ENCODE assay signal across 7 cellular contexts in the genomic region with DNA sequence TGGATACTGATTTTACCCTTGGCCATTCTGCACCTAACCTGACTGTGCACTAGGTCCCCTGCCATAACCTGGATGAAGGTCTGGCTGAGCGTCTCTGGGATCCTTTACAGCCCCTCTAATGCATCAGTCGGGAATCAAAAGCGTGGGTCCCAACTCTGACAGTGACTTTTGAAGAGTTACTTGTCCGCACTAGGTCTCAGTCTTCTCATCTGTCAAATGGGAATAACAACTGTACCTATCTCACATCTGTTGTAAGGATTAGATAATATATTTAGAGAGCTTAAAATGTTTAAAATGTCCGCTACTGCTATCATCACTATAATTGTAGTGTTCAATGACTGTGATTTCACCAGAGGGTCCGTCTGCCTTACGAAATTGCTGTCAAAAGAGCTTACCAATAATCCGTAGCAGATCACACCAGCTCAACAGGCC. TPM values are rescaled to one million over a fixed set of nuclear protein-coding genes. Genes with fewer than 3 reads are reported as not detected.
DNase-seq lines count a peak whose midpoint lies in the region; ATAC-seq and TF ChIP-seq lines count a peak whose summit lies in the region.

No MANE protein-coding gene starts in this region.

- CTCF ChIA-PET in WTC11 (lab: Charles Lee), result interaction anchor here (1.1 to 1.7 kb wide), 6 partner anchors 9 to 185 kb away, joined by 3 to 23 read pairs (median 10); partner anchors contain the start of gene POGK

- no peak for TF ChIP-seq CTCF in WTC11 (IDR thresholded peaks at IDR 0.05)

- POLR2A ChIA-PET in WTC11 (lab: Charles Lee), result interaction anchor here (0.7 to 1.3 kb wide), 5 partner anchors 9 to 46 kb away, joined by 3 to 11 read pairs (median 4); partner anchors contain the start of gene POGK

- peaks cover 6% of the 10 kb centered on the region for H3K9me3 Mint-ChIP-seq in WTC11
- no peaks in the 10 kb centered on the region for H3K9me3 Mint-ChIP-seq in stimulated activated memory B cell treated with anti-CD40 and anti-IgM and Interleukin-4, amounts not matched to agents 10 μg/mL and 1 μg/mL and 100 μg/mL, for 72 hours

- H3K27me3 ChIP-seq in HUES48 (ENCODE audit: control insufficient read depth, insufficient read depth, low read length) (no peaks in the 10 kb centered on the region), iPS DF 6.9 (ENCODE audit: control insufficient read depth, insufficient read depth, low read length) (no peaks in the 10 kb centered on the region)

- H3K36me3 Mint-ChIP-seq in WTC11, result peaks cover 5% of the 10 kb centered on the region; the same call in 1 of the 2 replicates
- H3K36me3 Mint-ChIP-seq in stimulated activated memory B cell treated with anti-CD40 and anti-IgM and Interleukin-4, amounts not matched to agents 10 μg/mL and 1 μg/mL and 100 μg/mL, for 72 hours, result no peaks in the 10 kb centered on the region

- H3K27ac ChIP-seq in HUES48 (ENCODE audit: low read depth, low read length) (peak overlapping the region; percentile 96), iPS DF 6.9 (ENCODE audit: low read length) (no peak overlapping the region)

- no peak for DNase-seq in WTC11 (ENCODE audit: low spot score)
- no peak for DNase-seq in iPS DF 6.9 (ENCODE audit: low read depth, low spot score)
- no peak for DNase-seq in OCI-M1 (lab: John Stamatoyannopoulos, UW)
- DNase-seq in DMS53 treated with DMSO at 0.1 percent for 48 hours (lab: John Stamatoyannopoulos, UW; ENCODE audit: unreplicated experiment), result no peak
- DNase-seq in NCI-H345 (lab: John Stamatoyannopoulos, UW), result no peak

- H3K4me3 ChIP-seq in HUES48 (ENCODE audit: low read depth, low read length) (peak overlapping the region; percentile 94), iPS DF 6.9 (ENCODE audit: low read length) (peak overlapping the region; percentile 94)

- H3K4me3 Mint-ChIP-seq in WTC11, result peak overlapping the region; percentile 94
- peak overlapping the region; percentile 84 for H3K4me3 Mint-ChIP-seq in stimulated activated memory B cell treated with anti-CD40 and anti-IgM and Interleukin-4, amounts not matched to agents 10 μg/mL and 1 μg/mL and 100 μg/mL, for 72 hours

- no CpG with 5 or more reads among the region's 8 CpGs for WGBS in iPS DF 6.9 (ENCODE audit: insufficient coverage, insufficient read length)

- H3K4me1 Mint-ChIP-seq in WTC11, result peaks cover 41% of the 10 kb centered on the region
- H3K4me1 Mint-ChIP-seq in stimulated activated memory B cell treated with anti-CD40 and anti-IgM and Interleukin-4, amounts not matched to agents 10 μg/mL and 1 μg/mL and 100 μg/mL, for 72 hours, result peaks cover 36% of the 10 kb centered on the region

- peak overlapping the region; percentile 97; the same call in 1 of the 2 replicates for H3K9ac ChIP-seq in HUES48 (ENCODE audit: low read depth, low read length)

- H3K27me3 Mint-ChIP-seq in WTC11 (ENCODE audit: low read depth), result peaks cover 2% of the 10 kb centered on the region; the same call in 1 of the 2 replicates
- H3K27me3 Mint-ChIP-seq in stimulated activated memory B cell treated with anti-CD40 and anti-IgM and Interleukin-4, amounts not matched to agents 10 μg/mL and 1 μg/mL and 100 μg/mL, for 72 hours, result no peaks in the 10 kb centered on the region

- H3K27ac Mint-ChIP-seq in WTC11, result peak overlapping the region; percentile 87
- H3K27ac Mint-ChIP-seq in stimulated activated memory B cell treated with anti-CD40 and anti-IgM and Interleukin-4, amounts not matched to agents 10 μg/mL and 1 μg/mL and 100 μg/mL, for 72 hours, result peak overlapping the region; percentile 84

- H3K4me1 ChIP-seq in HUES48 (ENCODE audit: control insufficient read depth, insufficient read depth, low read length), result peaks cover 10% of the 10 kb centered on the region
- H3K4me1 ChIP-seq in iPS DF 6.9 (ENCODE audit: control insufficient read depth, insufficient read depth, low read length), result peaks cover 3% of the 10 kb centered on the region; the same call in 1 of the 2 replicates

- peaks cover 10% of the 10 kb centered on the region; the same call in 1 of the 2 replicates for H3K36me3 ChIP-seq in HUES48 (ENCODE audit: control insufficient read depth, insufficient read depth, low read length)
- no peaks in the 10 kb centered on the region for H3K36me3 ChIP-seq in iPS DF 6.9 (ENCODE audit: control insufficient read depth, insufficient read depth, low read length)

- ATAC-seq in WTC11, result no peak
- ATAC-seq in stimulated activated memory B cell treated with anti-CD40 and anti-IgM and Interleukin-4, amounts not matched to agents 10 μg/mL and 1 μg/mL and 100 μg/mL, for 72 hours, result no peak

- H3K9me3 ChIP-seq in HUES48 (ENCODE audit: control insufficient read depth, insufficient read depth, low read length) (no peaks in the 10 kb centered on the region), iPS DF 6.9 (ENCODE audit: control insufficient read depth, insufficient read depth, low read length) (no peaks in the 10 kb centered on the region; the same call in 1 of the 2 replicates)

TF ChIP-seq in WTC11, 78 proteins besides CTCF, POLR2A, EP300 and RAD21:
- no peak for TF ChIP-seq MXD4 (CRISPR knock-in tag; IDR thresholded peaks at IDR 0.05; ENCODE audit: borderline replicate concordance)
- TF ChIP-seq GTF2I (CRISPR knock-in tag; conservative IDR thresholded peaks at IDR 0.05), result peak; percentile 42; the same call in 1 of the 2 replicates

RNA-seq across cellular contexts. Expression of gene TADA1, which starts 0.7 kb away (rescaled TPM):
- total RNA-seq in WTC11 (2021), result 16.6 to 18.8 TPM (median 17.5 TPM) in 3 replicates

RNA-seq across cellular contexts. Expression of gene POGK, which starts 36.0 kb away (rescaled TPM):
- 33.1 to 36.7 TPM (median 36.1 TPM) in 3 replicates for total RNA-seq in WTC11 (2021)
